8 cellular contexts compared by ENCODE assay signal in genomic region chr5:154754460-154755360, GRCh38. TPM values are rescaled to one million over a fixed set of nuclear protein-coding genes. Genes with fewer than 3 reads are reported as not detected.
DNase-seq lines count a peak whose midpoint lies in the region; ATAC-seq and TF ChIP-seq lines count a peak whose summit lies in the region.

No MANE protein-coding gene starts in this region.

- H3K4me1 Mint-ChIP-seq in activated T-cell treated with anti-CD3 and anti-CD28 coated beads, Interleukin-2, amount 50 U/mL, for 24 hours (ENCODE audit: low read depth) = peaks cover 37% of the 10 kb centered on the region

- peak overlapping the region; percentile 98 for H3K27ac Mint-ChIP-seq in activated T-cell treated with anti-CD3 and anti-CD28 coated beads, Interleukin-2, amount 50 U/mL, for 24 hours

- ATAC-seq in GM21717 (IDR thresholded peaks at IDR 0.05; ENCODE audit: unreplicated experiment) = peak; percentile 92

- H3K9ac ChIP-seq in mucosa of rectum (ENCODE audit: low read depth in 1 of 2, low read length in 2 of 2) = peak overlapping the region; percentile 92 to 93

- peak overlapping the region; percentile 91 to 95 for H3K27ac ChIP-seq in mucosa of rectum (ENCODE audit: low read depth in 2 of 2, low read length in 2 of 2)

- DNase-seq in DMS79 treated with DMSO at 0.1 percent for 48 hours (lab: John Stamatoyannopoulos, UW) = peak; percentile 87
- peak; percentile 98 for DNase-seq in Jurkat, Clone E6-1 (ENCODE audit: low read depth, low spot score)
- peak; percentile 58 for DNase-seq in OCI-M2 (lab: John Stamatoyannopoulos, UW; ENCODE audit: unreplicated experiment)
- DNase-seq in activated T-cell treated with anti-CD3 and anti-CD28 coated beads, Interleukin-2, amount 50 U/mL, for 24 hours = peak; percentile 98
- DNase-seq in erythroblast (lab: John Stamatoyannopoulos, UW) = peak; percentile 99 to 100
- peak; percentile 99 for DNase-seq in stimulated activated CD8-positive, alpha-beta memory T cell treated with anti-CD3 and anti-CD28 coated beads, Interleukin-4, amount 100 ng/mL, for 4 hours (ENCODE audit: low read depth in 2 of 2, low spot score in 1 of 2)

- H3K4me3 ChIP-seq in Jurkat, Clone E6-1 (ENCODE audit: low read length) = peak overlapping the region; percentile 86
- peak overlapping the region; percentile 75 to 96 for H3K4me3 ChIP-seq in mucosa of rectum (ENCODE audit: low read length in 2 of 2)

- H3K27me3 ChIP-seq in mucosa of rectum (ENCODE audit: control insufficient read depth in 2 of 2, insufficient read depth in 2 of 2, low read length in 2 of 2) = no peaks in the 10 kb centered on the region

- peak overlapping the region; percentile 96 for H3K4me3 Mint-ChIP-seq in activated T-cell treated with anti-CD3 and anti-CD28 coated beads, Interleukin-2, amount 50 U/mL, for 24 hours

- TF ChIP-seq POLR2A in erythroblast (IDR thresholded peaks at IDR 0.05; ENCODE audit: low read length) = peak; percentile 59

- no peaks in the 10 kb centered on the region for H3K36me3 ChIP-seq in mucosa of rectum (ENCODE audit: control insufficient read depth in 2 of 2, insufficient read depth in 2 of 2, low read length in 2 of 2)

- H3K9me3 Mint-ChIP-seq in activated T-cell treated with anti-CD3 and anti-CD28 coated beads, Interleukin-2, amount 50 U/mL, for 24 hours = no peaks in the 10 kb centered on the region

- peaks cover 41% of the 10 kb centered on the region for H3K36me3 Mint-ChIP-seq in activated T-cell treated with anti-CD3 and anti-CD28 coated beads, Interleukin-2, amount 50 U/mL, for 24 hours (ENCODE audit: low read depth)

- no peaks in the 10 kb centered on the region for H3K9me3 ChIP-seq in mucosa of rectum (ENCODE audit: control insufficient read depth in 2 of 2, low read length in 2 of 2)

- peaks cover 21 to 24% of the 10 kb centered on the region in 2 donors for H3K4me1 ChIP-seq in mucosa of rectum (ENCODE audit: control insufficient read depth in 2 of 2, insufficient read depth in 2 of 2, low read length in 2 of 2)

- no peaks in the 10 kb centered on the region for H3K27me3 Mint-ChIP-seq in activated T-cell treated with anti-CD3 and anti-CD28 coated beads, Interleukin-2, amount 50 U/mL, for 24 hours

RNA-seq across cellular contexts. Expression of gene LARP1, which starts 0.5 kb away (rescaled TPM):
- polyA plus RNA-seq in Jurkat, Clone E6-1 (2012; ENCODE audit: insufficient read depth, insufficient read length) = 123 TPM

Comparison
In these comparisons a context has a peak if more than half of its experiments do, and no peak if none do; other contexts are left out.
1. Peak in every context shown above with its lines: DNase-seq, ATAC-seq, H3K4me3 ChIP-seq and H3K27ac ChIP-seq.